Comparison of ENCODE assay signal across 25 cellular contexts in the genomic region with DNA sequence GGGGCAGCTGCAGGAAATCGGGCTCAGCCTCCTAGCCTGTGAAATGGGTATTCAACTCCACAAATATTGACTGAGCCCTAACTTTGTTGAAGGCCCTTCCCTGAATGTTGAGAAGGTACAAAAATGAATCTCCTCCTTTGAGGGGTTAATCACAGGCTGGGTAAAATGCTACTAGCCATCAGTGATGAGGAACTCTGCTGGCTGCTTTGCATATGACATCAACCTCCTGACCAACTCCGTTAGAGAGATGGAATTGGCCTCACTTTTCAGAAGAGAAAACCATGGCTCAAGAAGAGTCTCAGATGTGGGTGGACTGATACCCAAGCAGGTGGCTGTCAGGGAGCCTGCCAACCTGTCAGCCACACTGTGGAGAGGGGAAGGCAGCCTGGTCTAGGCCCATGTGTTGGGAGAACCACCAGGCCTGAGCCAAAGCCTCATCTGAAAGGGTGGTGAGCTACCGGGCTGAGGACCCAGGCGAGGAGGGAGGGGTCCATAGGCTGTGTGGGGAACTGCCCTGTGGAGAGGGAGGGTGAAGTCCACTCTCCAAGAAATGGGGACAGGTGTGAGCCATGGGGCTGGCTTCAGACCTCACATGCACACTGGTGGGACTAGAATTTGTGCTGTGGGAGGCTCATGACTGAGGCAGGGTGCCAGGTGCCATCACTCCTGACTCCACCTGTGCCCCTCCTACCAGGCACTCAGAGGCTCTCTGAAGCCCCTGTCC. TPM values are rescaled to one million over a fixed set of nuclear protein-coding genes. Genes with fewer than 3 reads are reported as not detected.
DNase-seq lines count a peak whose midpoint lies in the region; ATAC-seq and TF ChIP-seq lines count a peak whose summit lies in the region.
"Had no signal": no experiment of that assay in that cellular context is flagged by ENCODE, and none has a peak within 500 bp of the region (broad histone marks: within the 10 kb centered on the region; RNA-seq: fewer than 3 reads in every experiment).

No MANE protein-coding gene starts in this region.

- H3K27ac ChIP-seq in IMR-90 (ENCODE audit: insufficient read depth, low read length) (no peak overlapping the region), spleen (no peak overlapping the region)
- H3K27ac ChIP-seq: body of pancreas, colonic mucosa, HL-60, prostate gland, SJCRH30, skin epidermis had no signal

- in situ Hi-C loops in IMR-90 (cut with MboI; ENCODE audit: low sequenced_read_pairs): no loop called here

- intact Hi-C loops in IMR-90 (cut with micrococcal nuclease): no loop called here
- intact Hi-C loops in dendritic cell treated with granulocyte-macrophage colony-stimulating factor and Interleukin-4, amounts not matched to agents 40 ng/mL and 50 ng/mL, for 4 days (cut with micrococcal nuclease): no loop called here
- intact Hi-C loops in spleen (cut with DNase I; ENCODE audit: low total_unique reads): no loop called here

- peaks cover 4% of the 10 kb centered on the region for H3K4me1 Mint-ChIP-seq in dendritic cell treated with granulocyte-macrophage colony-stimulating factor and Interleukin-4, amounts not matched to agents 40 ng/mL and 50 ng/mL, for 4 days (ENCODE audit: low read depth)
- H3K4me1 Mint-ChIP-seq: activated T-helper 17 cell treated with anti-CD3 and anti-CD28 coated beads, Interleukin-2, amount 50 U/mL, for 72 hours had no signal

- no peaks in the 10 kb centered on the region for H3K9me3 Mint-ChIP-seq in dendritic cell treated with granulocyte-macrophage colony-stimulating factor and Interleukin-4, amounts not matched to agents 40 ng/mL and 50 ng/mL, for 4 days
- H3K9me3 Mint-ChIP-seq: activated B cell treated with CpG ODN at 0.5 μM for 24 hours; activated naive CD8-positive, alpha-beta T cell treated with anti-CD3 and anti-CD28 coated beads, Interleukin-2, amount 10 ng/mL, durations not matched to agents 7 days and 5 days; activated T-helper 17 cell treated with anti-CD3 and anti-CD28 coated beads, Interleukin-2, amount 50 U/mL, for 72 hours had no signal

- H3K27me3 Mint-ChIP-seq in dendritic cell treated with granulocyte-macrophage colony-stimulating factor and Interleukin-4, amounts not matched to agents 40 ng/mL and 50 ng/mL, for 4 days: no peaks in the 10 kb centered on the region
- H3K27me3 Mint-ChIP-seq: activated B cell treated with CpG ODN at 0.5 μM for 24 hours; activated naive CD8-positive, alpha-beta T cell treated with anti-CD3 and anti-CD28 coated beads, Interleukin-2, amount 10 ng/mL, durations not matched to agents 7 days and 5 days; activated T-helper 17 cell treated with anti-CD3 and anti-CD28 coated beads, Interleukin-2, amount 50 U/mL, for 72 hours had no signal

- no peak overlapping the region for H4K5ac ChIP-seq in IMR-90 (ENCODE audit: low read depth, low read length)

- H2BK5ac ChIP-seq in IMR-90 (ENCODE audit: low read depth, low read length, poor library complexity, severe bottlenecking): no peak overlapping the region

- H3K27ac Mint-ChIP-seq in dendritic cell treated with granulocyte-macrophage colony-stimulating factor and Interleukin-4, amounts not matched to agents 40 ng/mL and 50 ng/mL, for 4 days: peak overlapping the region; percentile 32
- H3K27ac Mint-ChIP-seq: activated B cell treated with CpG ODN at 0.5 μM for 24 hours; activated naive CD8-positive, alpha-beta T cell treated with anti-CD3 and anti-CD28 coated beads, Interleukin-2, amount 10 ng/mL, durations not matched to agents 7 days and 5 days; activated T-helper 17 cell treated with anti-CD3 and anti-CD28 coated beads, Interleukin-2, amount 50 U/mL, for 72 hours had no signal

- TF ChIP-seq POLR2A in IMR-90 (IDR thresholded peaks at IDR 0.05; ENCODE audit: low read depth, low read length) (no peak), spleen (IDR thresholded peaks at IDR 0.05) (no peak)

- H2AK9ac ChIP-seq in IMR-90 (replicated peaks; ENCODE audit: low read depth, low read length, poor library complexity): peak overlapping the region; percentile 42

- H2AFZ ChIP-seq in IMR-90 (replicated peaks; ENCODE audit: low read length, poor library complexity): no peak overlapping the region

- H3K23ac ChIP-seq in IMR-90 (ENCODE audit: low read depth, low read length): no peak overlapping the region

- no peaks in the 10 kb centered on the region for H3K4me1 ChIP-seq in IMR-90 (ENCODE audit: control insufficient read depth, insufficient read depth, low read length)
- no peaks in the 10 kb centered on the region for H3K4me1 ChIP-seq in spleen
- H3K4me1 ChIP-seq: body of pancreas, colonic mucosa, prostate gland, SJCRH30 had no signal

- no peak overlapping the region for H3K56ac ChIP-seq in IMR-90 (ENCODE audit: extremely low read depth, insufficient read depth, low read length)

- no peak overlapping the region for H3K14ac ChIP-seq in IMR-90 (replicated peaks; ENCODE audit: low read depth, low read length)

- H3K36me3 Mint-ChIP-seq in dendritic cell treated with granulocyte-macrophage colony-stimulating factor and Interleukin-4, amounts not matched to agents 40 ng/mL and 50 ng/mL, for 4 days (ENCODE audit: low read depth): no peaks in the 10 kb centered on the region

- H4K20me1 ChIP-seq in IMR-90 (ENCODE audit: insufficient read depth, low read length): no peaks in the 10 kb centered on the region

- H3K79me1 ChIP-seq in IMR-90 (ENCODE audit: low read depth in 1 of 2, low read length in 2 of 2): peaks cover 0 to 6% of the 10 kb centered on the region in 2 experiments; a peak in 1 of 4 replicates

- H2BK120ac ChIP-seq in IMR-90 (ENCODE audit: low read depth, low read length): no peak overlapping the region

- POLR2A ChIA-PET in IMR-90 (lab: Charles Lee; ENCODE audit: unreplicated experiment): no interaction called here

- no peak overlapping the region for H3K4me3 ChIP-seq in IMR-90 (ENCODE audit: insufficient read depth, low read depth, low read length)
- no peak overlapping the region for H3K4me3 ChIP-seq in spleen
- H3K4me3 ChIP-seq: body of pancreas, colonic mucosa, lung, prostate gland, SJCRH30, skin epidermis had no signal

- no peak for TF ChIP-seq CTCF in GM10266 (IDR thresholded peaks at IDR 0.05; ENCODE audit: control insufficient read depth, insufficient read depth, low read depth, missing control alignments)
- no peak for TF ChIP-seq CTCF in IMR-90 (conservative IDR thresholded peaks at IDR 0.05; ENCODE audit: low read depth, low read length)
- TF ChIP-seq CTCF in spleen (IDR thresholded peaks at IDR 0.05 in 8 of 11, conservative IDR thresholded peaks at IDR 0.05 in 3 of 11): no peak

- BruUV-seq in IMR-90 (replicated peaks; lab: Mats Ljungman, UMichigan): no TSS peak

- no peak for ATAC-seq in IMR-90 (ENCODE audit: low read depth)
- ATAC-seq: activated T-helper 17 cell treated with anti-CD3 and anti-CD28 coated beads, Interleukin-2, amount 50 U/mL, for 72 hours; body of pancreas; HCT116 had no signal

- H3K9ac ChIP-seq in IMR-90 (ENCODE audit: low read depth, low read length): no peak overlapping the region

- dilution Hi-C loops in IMR-90 (cut with HindIII; ENCODE audit: low sequenced_read_pairs, unreplicated experiment): no loop called here

- H3K4ac ChIP-seq in IMR-90 (ENCODE audit: low read depth, low read length): no peak overlapping the region

- no peak overlapping the region for H3K18ac ChIP-seq in IMR-90 (ENCODE audit: low read depth, low read length)

- no peaks in the 10 kb centered on the region for H3K27me3 ChIP-seq in IMR-90 (ENCODE audit: control insufficient read depth, insufficient read depth, low read length)
- H3K27me3 ChIP-seq in spleen (replicated peaks in 1 of 7): no peaks in the 10 kb centered on the region
- H3K27me3 ChIP-seq: body of pancreas, colonic mucosa had no signal

- peak; percentile 52 for DNase-seq in GM10266 (ENCODE audit: extremely low spot score)
- DNase-seq in IMR-90: no peak
- DNase-seq in SKM-1 treated with dmso at 0.1 percent for 144 hours (lab: John Stamatoyannopoulos, UW; ENCODE audit: unreplicated experiment): no peak
- no peak for DNase-seq in stimulated activated CD4-positive, alpha-beta T cell treated with anti-CD3 and anti-CD28 coated beads, Interleukin-2, amount 100 ng/mL, for 24 hours
- DNase-seq in spleen: no peak
- DNase-seq: activated B cell treated with CpG ODN at 0.5 μM for 24 hours; activated naive CD8-positive, alpha-beta T cell treated with anti-CD3 and anti-CD28 coated beads, Interleukin-2, amount 10 ng/mL, durations not matched to agents 7 days and 5 days; body of pancreas; colonic mucosa; DMS79 treated with DMSO at 0.1 percent for 48 hours; KBM-7; NCI-H1105; NCI-H2081 treated with DMSO at 0.1 percent for 48 hours; NCI-H510A treated with DMSO at 0.1 percent for 48 hours; SJCRH30; stimulated activated CD4-positive, alpha-beta T cell treated with anti-CD3 and anti-CD28 coated beads, Interleukin-4, amount 100 ng/mL, for 24 hours; substantia nigra had no signal

- WGBS in IMR-90 (ENCODE audit: extremely low coverage in 2 of 2, insufficient read length in 1 of 2), 2 experiments: no CpG with 5 or more reads among the region's 4 CpGs
- WGBS in spleen, 5 donors: 62 to 78% (median 71%) methylated on average over 4 of the region's 4 CpGs

- H3K9me3 ChIP-seq in IMR-90 (ENCODE audit: control insufficient read depth, insufficient read depth, low read length): no peaks in the 10 kb centered on the region
- H3K9me3 ChIP-seq in spleen: no peaks in the 10 kb centered on the region
- H3K9me3 ChIP-seq: body of pancreas, colonic mucosa, prostate gland, SJCRH30 had no signal

- CTCF ChIA-PET in IMR-90 (lab: Yijun Ruan, JAX): no interaction called here

- no peak overlapping the region for H4K8ac ChIP-seq in IMR-90 (ENCODE audit: low read depth in 2 of 2, low read length in 2 of 2)

- H3K4me3 Mint-ChIP-seq in dendritic cell treated with granulocyte-macrophage colony-stimulating factor and Interleukin-4, amounts not matched to agents 40 ng/mL and 50 ng/mL, for 4 days: no peak overlapping the region
- H3K4me3 Mint-ChIP-seq: activated B cell treated with CpG ODN at 0.5 μM for 24 hours; activated naive CD8-positive, alpha-beta T cell treated with anti-CD3 and anti-CD28 coated beads, Interleukin-2, amount 10 ng/mL, durations not matched to agents 7 days and 5 days; activated T-helper 17 cell treated with anti-CD3 and anti-CD28 coated beads, Interleukin-2, amount 50 U/mL, for 72 hours had no signal

- H3K4me2 ChIP-seq in IMR-90 (ENCODE audit: low read depth, low read length): no peak overlapping the region

- no peak overlapping the region for H2BK15ac ChIP-seq in IMR-90 (ENCODE audit: low read depth, low read length)

- H3K36me3 ChIP-seq in IMR-90 (ENCODE audit: control insufficient read depth, insufficient read depth, low read length): no peaks in the 10 kb centered on the region; the same call in none of the 2 replicates
- H3K36me3 ChIP-seq in spleen: peaks cover 0 to 9% (median 0%) of the 10 kb centered on the region in 6 donors
- H3K36me3 ChIP-seq: colonic mucosa, prostate gland had no signal

- no peak overlapping the region for H2BK20ac ChIP-seq in IMR-90 (ENCODE audit: low read depth, low read length)

- no peak for TF ChIP-seq RAD21 in IMR-90 (IDR thresholded peaks at IDR 0.05; ENCODE audit: low read length)

- no peaks in the 10 kb centered on the region; the same call in 1 of the 2 replicates for H3K9me1 ChIP-seq in IMR-90 (ENCODE audit: insufficient read depth, low read length)

- H2AK5ac ChIP-seq in IMR-90 (ENCODE audit: low read depth, low read length): no peak overlapping the region

- H4K91ac ChIP-seq in IMR-90 (ENCODE audit: insufficient read depth, low read depth, low read length): no peak overlapping the region

RNA-seq across cellular contexts. Expression of a gene that starts 11.8 kb away (rescaled TPM):
- total RNA-seq in IMR-90 (2012; rRNA removed): 9.1 and 10.0 TPM in 2 replicates
- 14.0 and 14.9 TPM in 2 replicates for polyA plus RNA-seq in IMR-90 (2012; rRNA removed)
- 6.1 and 14.3 TPM in 2 replicates for polyA plus RNA-seq in IMR-90 (2012; cell fraction: cytosol; rRNA removed)
- polyA plus RNA-seq in IMR-90 (2012; cell fraction: nucleus; rRNA removed; ENCODE audit: low replicate concordance): 14.9 and 15.2 TPM in 2 replicates
- total RNA-seq in spleen: 10 to 100 TPM in 1 of 7 donors, 1 to 10 TPM in 6; 2.4 to 11.1 (median 7.0) TPM
- polyA plus RNA-seq in spleen: 1 to 10 TPM; 1.5 to 5.9 (median 4.6) TPM

RNA-seq across cellular contexts. Expression of a gene that starts 12.0 kb away (rescaled TPM):
- 24.0 and 27.2 TPM in 2 replicates for total RNA-seq in IMR-90 (2012; rRNA removed)
- polyA plus RNA-seq in IMR-90 (2012; rRNA removed): 67.5 and 75.6 TPM in 2 replicates
- 38.1 and 65.8 TPM in 2 replicates for polyA plus RNA-seq in IMR-90 (2012; cell fraction: cytosol; rRNA removed)
- polyA plus RNA-seq in IMR-90 (2012; cell fraction: nucleus; rRNA removed; ENCODE audit: low replicate concordance): 88.1 and 130 TPM in 2 replicates
- 10 to 100 TPM; 23.5 to 43.7 (median 29.1) TPM for total RNA-seq in spleen
- 10 to 100 TPM; 25.8 to 52.0 (median 40.0) TPM for polyA plus RNA-seq in spleen

RNA-seq across cellular contexts. Expression of a gene that starts 13.7 kb away (rescaled TPM):
- 2.8 and 3.8 TPM in 2 replicates for total RNA-seq in IMR-90 (2012; rRNA removed)
- 5.8 and 6.3 TPM in 2 replicates for polyA plus RNA-seq in IMR-90 (2012; rRNA removed)
- 6.2 and 7.2 TPM in 2 replicates for polyA plus RNA-seq in IMR-90 (2012; cell fraction: cytosol; rRNA removed)
- 6.6 and 13.2 TPM in 2 replicates for polyA plus RNA-seq in IMR-90 (2012; cell fraction: nucleus; rRNA removed; ENCODE audit: low replicate concordance)
- 10 to 100 TPM; 13.0 to 45.2 (median 23.3) TPM for total RNA-seq in spleen
- 10 to 100 TPM; 19.2 to 19.5 (median 19.2) TPM for polyA plus RNA-seq in spleen
- total RNA-seq: myocyte, SJCRH30 had no signal

RNA-seq across cellular contexts. Expression of a gene that starts 23.9 kb away (rescaled TPM):
- 82.5 and 113 TPM in 2 replicates for total RNA-seq in IMR-90 (2012; rRNA removed)
- 56.3 and 71.2 TPM in 2 replicates for polyA plus RNA-seq in IMR-90 (2012; rRNA removed)
- 72.8 and 96.0 TPM in 2 replicates for polyA plus RNA-seq in IMR-90 (2012; cell fraction: cytosol; rRNA removed)
- polyA plus RNA-seq in IMR-90 (2012; cell fraction: nucleus; rRNA removed; ENCODE audit: low replicate concordance): 76.6 and 194 TPM in 2 replicates
- 100 to 1,000 TPM; 103 to 570 (median 146) TPM for total RNA-seq in spleen
- 100 to 1,000 TPM; 118 to 157 (median 152) TPM for polyA plus RNA-seq in spleen

RNA-seq across cellular contexts. Expression of a gene that starts 31.1 kb away (rescaled TPM):
- 2.8 and 2.9 TPM in 2 replicates for total RNA-seq in IMR-90 (2012; rRNA removed)
- polyA plus RNA-seq in IMR-90 (2012; rRNA removed): 13.2 and 15.4 TPM in 2 replicates
- 15.5 and 29.2 TPM in 2 replicates for polyA plus RNA-seq in IMR-90 (2012; cell fraction: cytosol; rRNA removed)
- polyA plus RNA-seq in IMR-90 (2012; cell fraction: nucleus; rRNA removed; ENCODE audit: low replicate concordance): 6.5 and 20.0 TPM in 2 replicates
- 1 to 10 TPM; 5.7 to 9.9 (median 6.6) TPM for total RNA-seq in spleen
- polyA plus RNA-seq in spleen: 10 to 100 TPM in 1 of 3 donors, 1 to 10 TPM in 2; 5.2 to 11.9 (median 8.9) TPM
